28 cellular contexts compared by ENCODE assay signal in genomic region chr11:71118671-71119250, GRCh38.
"Had no signal": no experiment of that assay in that cellular context is flagged by ENCODE, and none has a peak within 500 bp of the region (broad histone marks: within the 10 kb centered on the region; RNA-seq: fewer than 3 reads in every experiment).

No MANE protein-coding gene starts in this region.

- H3K4me3 Mint-ChIP-seq: immature natural killer cell; memory B cell; mesothelial cell of epicardium; naive B cell; natural killer cell treated with Interleukin-12 subunit alpha and Interleukin-12 subunit beta and Interleukin-15 and Interleukin-18, amount 100 ng/mL, for 72 hours; stimulated activated naive CD8-positive, alpha-beta T cell treated with anti-CD3 and anti-CD28 coated beads, Interleukin-15, amount 100 ng/mL, for 72 hours had no signal

- H3K4me1 ChIP-seq: esophagus squamous epithelium, neural progenitor cell, prostate gland, sigmoid colon, suprapubic skin, transverse colon, upper lobe of right lung, uterus had no signal

- H3K27ac Mint-ChIP-seq: immature natural killer cell; memory B cell; mesothelial cell of epicardium; natural killer cell treated with Interleukin-12 subunit alpha and Interleukin-12 subunit beta and Interleukin-15 and Interleukin-18, amount 100 ng/mL, for 72 hours; stimulated activated naive CD8-positive, alpha-beta T cell treated with anti-CD3 and anti-CD28 coated beads, Interleukin-15, amount 100 ng/mL, for 72 hours had no signal

- H3K27me3 ChIP-seq: neural progenitor cell, transverse colon, upper lobe of right lung, uterus had no signal

- H3K27ac ChIP-seq: esophagus squamous epithelium, neural progenitor cell, prostate gland, sigmoid colon, suprapubic skin, transverse colon, upper lobe of right lung, uterus had no signal

- H3K4me2 ChIP-seq: neural progenitor cell had no signal

- H3K9me3 ChIP-seq: esophagus squamous epithelium, mucosa of descending colon, prostate gland, sigmoid colon, suprapubic skin, transverse colon, upper lobe of right lung, uterus had no signal

- H3K36me3 ChIP-seq: esophagus squamous epithelium, neural progenitor cell, prostate gland, sigmoid colon, suprapubic skin, transverse colon, upper lobe of right lung, uterus had no signal

- H3K9ac ChIP-seq: neural progenitor cell had no signal

- H3K36me3 Mint-ChIP-seq: immature natural killer cell; memory B cell; mesothelial cell of epicardium; naive B cell; natural killer cell treated with Interleukin-12 subunit alpha and Interleukin-12 subunit beta and Interleukin-15 and Interleukin-18, amount 100 ng/mL, for 72 hours; neural progenitor cell had no signal

- H2AFZ ChIP-seq: neural progenitor cell had no signal

- FAIRE-seq: colon, endothelial cell of umbilical vein had no signal

- H3K4me1 Mint-ChIP-seq: immature natural killer cell; memory B cell; stimulated activated naive CD8-positive, alpha-beta T cell treated with anti-CD3 and anti-CD28 coated beads, Interleukin-15, amount 100 ng/mL, for 72 hours had no signal

- H3K9me3 Mint-ChIP-seq: immature natural killer cell, neural progenitor cell had no signal

- DNase-seq: cerebellar nuclear complex; effector CD8-positive, alpha-beta T cell; erythroblast; esophagus squamous epithelium; foreskin melanocyte; hypothalamus; immature natural killer cell; islet precursor cell; mucosa of descending colon; naive B cell; right cardiac atrium; sigmoid colon; stimulated activated CD4-positive, alpha-beta T cell treated with anti-CD3 and anti-CD28 coated beads, Interleukin-15, amount 100 ng/mL, for 24 hours; stimulated activated CD4-positive, alpha-beta T cell treated with anti-CD3 and anti-CD28 coated beads, Interleukin-2, amount 100 ng/mL, for 48 hours; stimulated activated naive CD4-positive, alpha-beta T cell; stimulated activated naive CD8-positive, alpha-beta T cell treated with anti-CD3 and anti-CD28 coated beads, Interleukin-15, amount 100 ng/mL, for 72 hours; transverse colon; upper lobe of right lung; uterus had no signal

- H3K4me3 ChIP-seq: esophagus squamous epithelium, lung, mucosa of descending colon, neural progenitor cell, prostate gland, sigmoid colon, suprapubic skin, transverse colon, upper lobe of right lung, uterus had no signal
